Comparison of ENCODE assay signal across 10 cellular contexts in genomic region chr13:38415233-38415632, GRCh38.
A peak's percentile ranks its signal among the peaks of the same experiment; 100 is the strongest.
DNase-seq lines count a peak whose midpoint lies in the region; ATAC-seq and TF ChIP-seq lines count a peak whose summit lies in the region.
"Had no signal": no experiment of that assay in that cellular context is flagged by ENCODE, and none has a peak within 500 bp of the region (broad histone marks: within the 10 kb centered on the region; RNA-seq: fewer than 3 reads in every experiment).

No MANE protein-coding gene starts in this region.

- POLR2A ChIA-PET in OCI-LY7 (lab: Charles Lee): no interaction called here
- POLR2A ChIA-PET in PC-3 (lab: Charles Lee; ENCODE audit: unreplicated experiment): no interaction called here

- peak; percentile 69 to 95 for ATAC-seq in activated T-cell treated with anti-CD3 and anti-CD28 coated beads, Interleukin-2, amount 50 U/mL, for 72 hours (replicated peaks in 1 of 2)
- ATAC-seq in HG02840 (IDR thresholded peaks at IDR 0.05; ENCODE audit: low FRiP score, unreplicated experiment): peak; percentile 97
- ATAC-seq in stimulated activated memory B cell treated with anti-CD40 and anti-IgM and Interleukin-4, amounts not matched to agents 10 μg/mL and 1 μg/mL and 100 μg/mL, for 72 hours: peak; percentile 89
- ATAC-seq in PC-3: no peak

- H3K27me3 ChIP-seq in PC-3 (ENCODE audit: low read length): no peaks in the 10 kb centered on the region

- no peak for TF ChIP-seq CTCF in OCI-LY7 (conservative IDR thresholded peaks at IDR 0.05; ENCODE audit: low read length)
- TF ChIP-seq CTCF in PC-3 (conservative IDR thresholded peaks at IDR 0.05; ENCODE audit: low read depth, low read length): no peak

- no peaks in the 10 kb centered on the region for H3K27me3 Mint-ChIP-seq in activated T-cell treated with anti-CD3 and anti-CD28 coated beads, Interleukin-2, amount 50 U/mL, for 72 hours (ENCODE audit: low read depth)
- H3K27me3 Mint-ChIP-seq in stimulated activated memory B cell treated with anti-CD40 and anti-IgM and Interleukin-4, amounts not matched to agents 10 μg/mL and 1 μg/mL and 100 μg/mL, for 72 hours: peaks cover 16% of the 10 kb centered on the region
- H3K27me3 Mint-ChIP-seq: dendritic cell treated with granulocyte-macrophage colony-stimulating factor and Interleukin-4, amounts not matched to agents 40 ng/mL and 50 ng/mL, for 4 days had no signal

- H3F3A ChIP-seq in PC-3 (ENCODE audit: low read length, unreplicated experiment): no peaks in the 10 kb centered on the region

- CTCF ChIA-PET in OCI-LY7 (lab: Charles Lee; ENCODE audit: unreplicated experiment) (no interaction called here), PC-3 (lab: Charles Lee) (no interaction called here)

- H3K4me1 Mint-ChIP-seq in activated T-cell treated with anti-CD3 and anti-CD28 coated beads, Interleukin-2, amount 50 U/mL, for 72 hours (ENCODE audit: low read depth): peaks cover 6% of the 10 kb centered on the region
- peaks cover 5% of the 10 kb centered on the region for H3K4me1 Mint-ChIP-seq in stimulated activated memory B cell treated with anti-CD40 and anti-IgM and Interleukin-4, amounts not matched to agents 10 μg/mL and 1 μg/mL and 100 μg/mL, for 72 hours

- no peaks in the 10 kb centered on the region for H3K36me3 Mint-ChIP-seq in activated T-cell treated with anti-CD3 and anti-CD28 coated beads, Interleukin-2, amount 50 U/mL, for 72 hours (ENCODE audit: insufficient read depth in 2 of 2)
- H3K36me3 Mint-ChIP-seq in stimulated activated memory B cell treated with anti-CD40 and anti-IgM and Interleukin-4, amounts not matched to agents 10 μg/mL and 1 μg/mL and 100 μg/mL, for 72 hours: no peaks in the 10 kb centered on the region

- no peak overlapping the region for H3K4me2 ChIP-seq in OCI-LY7 (ENCODE audit: low read length)
- no peak overlapping the region for H3K4me2 ChIP-seq in PC-3 (ENCODE audit: low read length)

- H3K27ac ChIP-seq in OCI-LY7 (ENCODE audit: low read depth, low read length, poor library complexity, severe bottlenecking) (no peak overlapping the region), PC-3 (ENCODE audit: low read length) (no peak overlapping the region)
- H3K27ac ChIP-seq: RWPE1 had no signal

- H3K9me2 ChIP-seq in OCI-LY7 (ENCODE audit: insufficient read depth, low read length) (no peaks in the 10 kb centered on the region), PC-3 (replicated peaks; ENCODE audit: low read length) (no peaks in the 10 kb centered on the region)

- H3K9me3 Mint-ChIP-seq in activated T-cell treated with anti-CD3 and anti-CD28 coated beads, Interleukin-2, amount 50 U/mL, for 72 hours: no peaks in the 10 kb centered on the region
- H3K9me3 Mint-ChIP-seq in stimulated activated memory B cell treated with anti-CD40 and anti-IgM and Interleukin-4, amounts not matched to agents 10 μg/mL and 1 μg/mL and 100 μg/mL, for 72 hours: no peaks in the 10 kb centered on the region
- H3K9me3 Mint-ChIP-seq: dendritic cell treated with granulocyte-macrophage colony-stimulating factor and Interleukin-4, amounts not matched to agents 40 ng/mL and 50 ng/mL, for 4 days had no signal

- H3K79me2 ChIP-seq in OCI-LY7 (ENCODE audit: insufficient read depth, low read depth, low read length) (no peaks in the 10 kb centered on the region), PC-3 (ENCODE audit: low read length) (no peaks in the 10 kb centered on the region)

- intact Hi-C loops in OCI-LY7 (cut with micrococcal nuclease; ENCODE audit: unreplicated experiment) (no loop called here), PC-3 (cut with micrococcal nuclease) (loop anchor here (5.0 kb wide), 1 partner anchor 68 kb away; the partner anchor contains the start of gene UFM1)

- peak; percentile 1 to 18 for DNase-seq in activated T-cell treated with anti-CD3 and anti-CD28 coated beads, Interleukin-2, amount 50 U/mL, for 72 hours
- no peak for DNase-seq in activated T-cell treated with anti-CD3 and anti-CD28 coated beads, Interleukin-2, amount 50 U/mL, for 48 hours
- DNase-seq in OCI-LY7 (ENCODE audit: low spot score): peak; percentile 21
- no peak for DNase-seq in NCI-H524 (lab: John Stamatoyannopoulos, UW)
- no peak for DNase-seq in PC-3
- no peak for DNase-seq in AG20443 (ENCODE audit: low spot score)

- H3K4me3 ChIP-seq in OCI-LY7 (ENCODE audit: low read depth, low read length, poor library complexity, severe bottlenecking): no peak overlapping the region
- H3K4me3 ChIP-seq in PC-3 (ENCODE audit: low read length): no peak overlapping the region

- H3K9me3 ChIP-seq in OCI-LY7 (ENCODE audit: low read length) (no peaks in the 10 kb centered on the region), PC-3 (ENCODE audit: low read length) (no peaks in the 10 kb centered on the region)

- H3K4me1 ChIP-seq in OCI-LY7 (ENCODE audit: insufficient read depth, low read length, poor library complexity, severe bottlenecking) (no peaks in the 10 kb centered on the region), PC-3 (ENCODE audit: insufficient read depth, low read length) (peaks cover 23% of the 10 kb centered on the region)

- H3K36me3 ChIP-seq in OCI-LY7 (ENCODE audit: insufficient read depth, low read length) (no peaks in the 10 kb centered on the region), PC-3 (ENCODE audit: low read depth, low read length) (no peaks in the 10 kb centered on the region)

- BruUV-seq in OCI-LY7 (replicated peaks; lab: Mats Ljungman, UMichigan) (no TSS peak), PC-3 (replicated peaks; lab: Mats Ljungman, UMichigan) (no TSS peak)

- H3K9ac ChIP-seq in PC-3 (ENCODE audit: low read length): no peak overlapping the region

- H2AFZ ChIP-seq in OCI-LY7 (ENCODE audit: low read length) (no peak overlapping the region), PC-3 (ENCODE audit: low read length) (no peak overlapping the region)

- H4K20me1 ChIP-seq in OCI-LY7 (ENCODE audit: insufficient read depth, low read length) (no peaks in the 10 kb centered on the region), PC-3 (ENCODE audit: low read length) (no peaks in the 10 kb centered on the region)

- H3K4me3 Mint-ChIP-seq in activated T-cell treated with anti-CD3 and anti-CD28 coated beads, Interleukin-2, amount 50 U/mL, for 72 hours: peak overlapping the region in 1 of 2 donors; percentile 21
- no peak overlapping the region for H3K4me3 Mint-ChIP-seq in stimulated activated memory B cell treated with anti-CD40 and anti-IgM and Interleukin-4, amounts not matched to agents 10 μg/mL and 1 μg/mL and 100 μg/mL, for 72 hours
- H3K4me3 Mint-ChIP-seq: dendritic cell treated with granulocyte-macrophage colony-stimulating factor and Interleukin-4, amounts not matched to agents 40 ng/mL and 50 ng/mL, for 4 days had no signal

- no peak overlapping the region for H3K27ac Mint-ChIP-seq in activated T-cell treated with anti-CD3 and anti-CD28 coated beads, Interleukin-2, amount 50 U/mL, for 72 hours
- peak overlapping the region; percentile 62 for H3K27ac Mint-ChIP-seq in stimulated activated memory B cell treated with anti-CD40 and anti-IgM and Interleukin-4, amounts not matched to agents 10 μg/mL and 1 μg/mL and 100 μg/mL, for 72 hours
- H3K27ac Mint-ChIP-seq: dendritic cell treated with granulocyte-macrophage colony-stimulating factor and Interleukin-4, amounts not matched to agents 40 ng/mL and 50 ng/mL, for 4 days had no signal

Comparison
In these comparisons a context has a peak if more than half of its experiments do, and no peak if none do; other contexts are left out.
1. DNase-seq: peak in activated T-cell treated with anti-CD3 and anti-CD28 coated beads, Interleukin-2, amount 50 U/mL, for 72 hours (2 of 2) and OCI-LY7 (single experiment); none in activated T-cell treated with anti-CD3 and anti-CD28 coated beads, Interleukin-2, amount 50 U/mL, for 48 hours (0 of 2), NCI-H524 (0 of 2), PC-3 (single experiment) and AG20443 (single experiment).